ENCODE assay signal across 21 cellular contexts in genomic region chr3:65173841-65174240, GRCh38.
"Had no signal": no experiment of that assay in that cellular context is flagged by ENCODE, and none has a peak within 500 bp of the region (broad histone marks: within the 10 kb centered on the region; RNA-seq: fewer than 3 reads in every experiment).

No MANE protein-coding gene starts in this region.

- H3K4me1 Mint-ChIP-seq: activated T-helper 17 cell treated with anti-CD3 and anti-CD28 coated beads, Interleukin-2, amount 50 U/mL, for 72 hours; naive B cell had no signal

- DNase-seq: activated CD8-positive, alpha-beta memory T cell treated with anti-CD3 and anti-CD28 coated beads for 24 hours; activated CD8-positive, alpha-beta memory T cell treated with anti-CD3 and anti-CD28 coated beads, Interleukin-2, amount 50 U/mL, for 4 hours; activated T-cell treated with anti-CD3 and anti-CD28 coated beads, Interleukin-2, amount 50 U/mL, for 24 hours; heart left ventricle; islet precursor cell; left colon; mesendoderm; mucosa of descending colon; naive B cell; posterior cingulate gyrus; sigmoid colon; stimulated activated CD4-positive, alpha-beta T cell treated with anti-CD3 and anti-CD28 coated beads, Interleukin-2, amount 100 ng/mL, for 48 hours; stimulated activated naive CD4-positive, alpha-beta T cell; T-helper 9 cell; upper lobe of left lung had no signal

- H3K36me3 Mint-ChIP-seq: naive B cell had no signal

- H3K4me3 ChIP-seq: coronary artery, heart left ventricle, mucosa of descending colon, sigmoid colon, smooth muscle cell, thoracic aorta, upper lobe of left lung had no signal

- H3K9me3 Mint-ChIP-seq: neural crest cell had no signal

- ATAC-seq: activated naive CD4-positive, alpha-beta T cell treated with anti-CD3 and anti-CD28 coated beads, Interleukin-2, amount 50 U/mL, for 72 hours; activated T-helper 17 cell treated with anti-CD3 and anti-CD28 coated beads, Interleukin-2, amount 50 U/mL, for 72 hours; heart left ventricle had no signal

- H3K27me3 Mint-ChIP-seq: activated T-cell treated with anti-CD3 and anti-CD28 coated beads, Interleukin-2, amount 50 U/mL, for 24 hours; activated T-helper 17 cell treated with anti-CD3 and anti-CD28 coated beads, Interleukin-2, amount 50 U/mL, for 72 hours; naive B cell had no signal

- H3K4me3 Mint-ChIP-seq: activated T-cell treated with anti-CD3 and anti-CD28 coated beads, Interleukin-2, amount 50 U/mL, for 24 hours; activated T-helper 17 cell treated with anti-CD3 and anti-CD28 coated beads, Interleukin-2, amount 50 U/mL, for 72 hours; neural crest cell had no signal

- H3K27ac Mint-ChIP-seq: activated naive CD4-positive, alpha-beta T cell treated with anti-CD3 and anti-CD28 coated beads, Interleukin-2, amount 50 U/mL, for 72 hours; activated T-cell treated with anti-CD3 and anti-CD28 coated beads, Interleukin-2, amount 50 U/mL, for 24 hours; activated T-helper 17 cell treated with anti-CD3 and anti-CD28 coated beads, Interleukin-2, amount 50 U/mL, for 72 hours; naive B cell had no signal
